Comparison of ENCODE assay signal across 1 cellular context in genomic region chr17:59827721-59828477, GRCh38.
A peak's percentile ranks its signal among the peaks of the same experiment; 100 is the strongest.
TF ChIP-seq lines count a peak whose summit lies in the region.

No MANE protein-coding gene starts in this region.

TF ChIP-seq in A549, 52 proteins besides CTCF, POLR2A, EP300 and RAD21 (continued from another document):
- TF ChIP-seq REST (IDR thresholded peaks at IDR 0.05) (no peak), ESRRA (IDR thresholded peaks at IDR 0.05; ENCODE audit: borderline replicate concordance, low read length) (no peak), EHF (CRISPR knock-in tag; IDR thresholded peaks at IDR 0.05) (peak; percentile 85), POLR2AphosphoS2 (conservative IDR thresholded peaks at IDR 0.05; ENCODE audit: low read length) (no peak), SMC3 (IDR thresholded peaks at IDR 0.05) (no peak), TP53 (CRISPR knock-in tag; IDR thresholded peaks at IDR 0.05) (no peak), ZSCAN20 (CRISPR knock-in tag; IDR thresholded peaks at IDR 0.05) (peak; percentile 77; the same call in 1 of the 2 replicates), RCOR1 (IDR thresholded peaks at IDR 0.05; ENCODE audit: low read depth, low read length) (no peak), MAFK (IDR thresholded peaks at IDR 0.05; ENCODE audit: partially characterized antibody) (peak; percentile 26), ZC3H11A (IDR thresholded peaks at IDR 0.05) (no peak), JUN (IDR thresholded peaks at IDR 0.05) (peak; percentile 16 to 94; a peak in 3 of 5 replicates), USF2 (IDR thresholded peaks at IDR 0.05) (no peak), NFE2L2 (conservative IDR thresholded peaks at IDR 0.05; ENCODE audit: low read length) (no peak), HEYL (CRISPR knock-in tag; IDR thresholded peaks at IDR 0.05) (peak; percentile 23; the same call in 1 of the 2 replicates), E2F6 (IDR thresholded peaks at IDR 0.05; ENCODE audit: borderline replicate concordance, low read depth) (no peak), ZNF302 (CRISPR knock-in tag; IDR thresholded peaks at IDR 0.05) (no peak; the same call in 1 of the 2 replicates), GATA3 (IDR thresholded peaks at IDR 0.05; ENCODE audit: borderline replicate concordance) (no peak), BHLHE40 (IDR thresholded peaks at IDR 0.05; ENCODE audit: low read depth, low read length) (no peak; the same call in 1 of the 2 replicates), FOSB (CRISPR knock-in tag; IDR thresholded peaks at IDR 0.05) (peak; percentile 16; the same call in 1 of the 2 replicates), HES2 (IDR thresholded peaks at IDR 0.05) (no peak), MAX (IDR thresholded peaks at IDR 0.05) (no peak; the same call in 1 of the 2 replicates), PBX3 (IDR thresholded peaks at IDR 0.05) (no peak), RNF2 (IDR thresholded peaks at IDR 0.05; ENCODE audit: borderline replicate concordance, low read depth) (no peak), NR3C1 (IDR thresholded peaks at IDR 0.05) (no peak), HOXB5 (CRISPR knock-in tag; IDR thresholded peaks at IDR 0.05) (peak; percentile 62; the same call in 1 of the 2 replicates), RARB (CRISPR knock-in tag; IDR thresholded peaks at IDR 0.05) (peak; percentile 88), CHD4 (IDR thresholded peaks at IDR 0.05; ENCODE audit: borderline replicate concordance) (no peak), HDAC2 (IDR thresholded peaks at IDR 0.05) (no peak), NPAS2 (CRISPR knock-in tag; IDR thresholded peaks at IDR 0.05; ENCODE audit: borderline replicate concordance) (no peak; the same call in 1 of the 2 replicates), FOXS1 (CRISPR knock-in tag; IDR thresholded peaks at IDR 0.05) (no peak), HOXB13 (CRISPR knock-in tag; IDR thresholded peaks at IDR 0.05; ENCODE audit: low read depth) (peak; percentile 69; the same call in 1 of the 2 replicates), CBX2 (IDR thresholded peaks at IDR 0.05; ENCODE audit: borderline replicate concordance, low read depth) (no peak), ATOH8 (CRISPR knock-in tag; IDR thresholded peaks at IDR 0.05; ENCODE audit: low read depth) (peak; percentile 85)
